In genomic region chr20:51799586-51799985, GRCh38 we compare ENCODE assay signal across 12 cellular contexts. TPM values are rescaled to one million over a fixed set of nuclear protein-coding genes. Genes with fewer than 3 reads are reported as not detected.
DNase-seq lines count a peak whose midpoint lies in the region; ATAC-seq lines count a peak whose summit lies in the region.
"Had no signal": no experiment of that assay in that cellular context is flagged by ENCODE, and none has a peak within 500 bp of the region (broad histone marks: within the 10 kb centered on the region; RNA-seq: fewer than 3 reads in every experiment).

No MANE protein-coding gene starts in this region.

- H3K4me3 ChIP-seq in H7 (ENCODE audit: insufficient read depth, low read depth, low read length) (peak overlapping the region; percentile 97), iPS-11a (ENCODE audit: low read depth, low read length) (peak overlapping the region; percentile 95), neuronal stem cell (ENCODE audit: low read length in 2 of 2) (peak overlapping the region; percentile 91 to 97), aorta (ENCODE audit: low read length in 2 of 2) (no peak overlapping the region)

- H2BK15ac ChIP-seq in neuronal stem cell (ENCODE audit: low read length): no peak overlapping the region

- H3K4me3 Mint-ChIP-seq in T-helper 17 cell: peak overlapping the region; percentile 25

- no peak overlapping the region for H2AK5ac ChIP-seq in neuronal stem cell (ENCODE audit: low read depth, low read length)

- peaks cover 2% of the 10 kb centered on the region for H3K36me3 Mint-ChIP-seq in T-helper 17 cell (ENCODE audit: low read depth)
- H3K36me3 Mint-ChIP-seq: IgD-negative memory B cell had no signal

- peak overlapping the region; percentile 41 for H3K4me2 ChIP-seq in neuronal stem cell (ENCODE audit: insufficient read depth, low read length, poor library complexity, severe bottlenecking)

- H2BK12ac ChIP-seq in neuronal stem cell (ENCODE audit: low read length): no peak overlapping the region

- no peak overlapping the region for H4K8ac ChIP-seq in neuronal stem cell (ENCODE audit: low read depth, low read length)

- H2BK5ac ChIP-seq in neuronal stem cell (ENCODE audit: low read length): no peak overlapping the region

- WGBS in neuronal stem cell (ENCODE audit: extremely low coverage in 2 of 2, insufficient read length in 2 of 2, insufficient replicate concordance in 1 of 2), 2 donors: no CpG with 5 or more reads among the region's 10 CpGs
- WGBS in aorta, 2 donors: 13 to 14% methylated on average over 10 of the region's 10 CpGs

- H3K9me3 ChIP-seq in T-helper 17 cell (ENCODE audit: control insufficient read depth, low read length, poor library complexity, severe bottlenecking) (no peaks in the 10 kb centered on the region), neuronal stem cell (replicated peaks in 1 of 2; ENCODE audit: control insufficient read depth in 2 of 2, insufficient read depth in 1 of 2, low read depth in 1 of 2, low read length in 2 of 2) (no peaks in the 10 kb centered on the region), aorta (ENCODE audit: control insufficient read depth, low read length) (no peaks in the 10 kb centered on the region)

- no peak overlapping the region for H3K27ac Mint-ChIP-seq in T-helper 17 cell
- H3K27ac Mint-ChIP-seq: activated CD8-positive, alpha-beta T cell treated with anti-CD3 and anti-CD28 coated beads for 36 hours; B cell; IgD-negative memory B cell had no signal

- intact Hi-C loops in aorta (cut with DNase I): no loop called here

- H3K27me3 ChIP-seq in H7 (ENCODE audit: control insufficient read depth, insufficient read depth, low read length): no peaks in the 10 kb centered on the region
- no peaks in the 10 kb centered on the region for H3K27me3 ChIP-seq in neuronal stem cell (ENCODE audit: control insufficient read depth in 3 of 3, insufficient read depth in 3 of 3, low read depth in 1 of 3, low read length in 3 of 3)
- H3K27me3 ChIP-seq in aorta (ENCODE audit: control insufficient read depth in 1 of 2, insufficient read depth in 2 of 2, low read length in 1 of 2): no peaks in the 10 kb centered on the region

- peaks cover 17 to 26% of the 10 kb centered on the region in 2 donors for H3K4me1 ChIP-seq in neuronal stem cell (ENCODE audit: control insufficient read depth in 2 of 2, insufficient read depth in 1 of 2, low read depth in 1 of 2, low read length in 2 of 2)
- H3K4me1 ChIP-seq in aorta (ENCODE audit: control insufficient read depth in 1 of 2, insufficient read depth in 2 of 2, low read length in 2 of 2): no peaks in the 10 kb centered on the region
- H3K4me1 ChIP-seq: foreskin keratinocyte had no signal

- H3K36me3 ChIP-seq in H7 (replicated peaks; ENCODE audit: control insufficient read depth, insufficient read depth, low read length) (peaks cover 5% of the 10 kb centered on the region), neuronal stem cell (replicated peaks in 1 of 2; ENCODE audit: control insufficient read depth in 2 of 2, insufficient read depth in 2 of 2, low read length in 2 of 2) (peaks cover 3 to 32% of the 10 kb centered on the region in 2 donors), aorta (ENCODE audit: control insufficient read depth in 1 of 2, insufficient read depth in 2 of 2, low read length in 1 of 2) (no peaks in the 10 kb centered on the region)

- no peak overlapping the region for H3K18ac ChIP-seq in neuronal stem cell (ENCODE audit: low read length)

- no peak for ATAC-seq in T-helper 17 cell
- ATAC-seq in aorta (ENCODE audit: low FRiP score): no peak
- no peak for ATAC-seq in HG03378 (IDR thresholded peaks at IDR 0.05; ENCODE audit: unreplicated experiment)

- H2BK120ac ChIP-seq in neuronal stem cell (ENCODE audit: low read depth, low read length): no peak overlapping the region

- no peak overlapping the region for H3K9ac ChIP-seq in neuronal stem cell (ENCODE audit: low read depth, low read length, poor library complexity)

- H2AFZ ChIP-seq in neuronal stem cell (ENCODE audit: low read length): no peak overlapping the region

- H3K27ac ChIP-seq in neuronal stem cell (replicated peaks; ENCODE audit: low read length): peak overlapping the region; percentile 94
- H3K27ac ChIP-seq in aorta (ENCODE audit: low read depth in 1 of 2, low read length in 2 of 2): no peak overlapping the region
- H3K27ac ChIP-seq: foreskin keratinocyte had no signal

- no peak overlapping the region for H3K4ac ChIP-seq in neuronal stem cell (ENCODE audit: low read length)

- H3K23ac ChIP-seq in neuronal stem cell (ENCODE audit: low read depth, low read length, poor library complexity): no peak overlapping the region

- H3K4me1 Mint-ChIP-seq in T-helper 17 cell: peaks cover 3% of the 10 kb centered on the region

- H3K79me1 ChIP-seq in neuronal stem cell (ENCODE audit: low read depth, low read length): peaks cover 3% of the 10 kb centered on the region

- H3K14ac ChIP-seq in neuronal stem cell (ENCODE audit: low read length): no peak overlapping the region

- DNase-seq in H7 (peak; percentile 51), T-helper 17 cell (no peak), neuronal stem cell (ENCODE audit: low spot score) (peak; percentile 31), aorta (no peak), DMS114 treated with DMSO at 0.1 percent for 48 hours (lab: John Stamatoyannopoulos, UW; ENCODE audit: unreplicated experiment) (no peak), cerebellum (ENCODE audit: low spot score) (no peak)

- peaks cover 67% of the 10 kb centered on the region for H3K27me3 Mint-ChIP-seq in T-helper 17 cell

- H4K91ac ChIP-seq in neuronal stem cell (ENCODE audit: low read depth, low read length, poor library complexity): no peak overlapping the region

RNA-seq across cellular contexts. Expression of gene SALL4, which starts 2.7 kb away (rescaled TPM):
- 127 and 134 TPM in 2 replicates for total RNA-seq in H7 (2014; rRNA removed; shearing (Covaris generic))
- total RNA-seq in T-helper 17 cell (under 1 TPM; 0.16 to 0.32 TPM), aorta (under 1 TPM; 0.12 to 0.19 TPM), cerebellum (2.3 TPM)
- polyA plus RNA-seq in neuronal stem cell (2013, experiment 1 of 2): 109 TPM
- 114 TPM for polyA plus RNA-seq in neuronal stem cell (2013, experiment 2 of 2)
- polyA plus RNA-seq in aorta: under 1 TPM in 1 of 2 donors, not detected in 1; 0.18 TPM
- total RNA-seq: B cell had no signal
- polyA plus RNA-seq: IgD-negative memory B cell had no signal

RNA-seq across cellular contexts. Expression of gene ATP9A, which starts 31.4 kb away (rescaled TPM):
- 1.6 and 2.1 TPM in 2 replicates for total RNA-seq in H7 (2014; rRNA removed; shearing (Covaris generic))
- total RNA-seq in T-helper 17 cell: 1 to 10 TPM in 1 of 2 donors, under 1 TPM in 1; 0.15 to 4.2 TPM
- 8.4 TPM for polyA plus RNA-seq in neuronal stem cell (2013, experiment 1 of 2)
- polyA plus RNA-seq in neuronal stem cell (2013, experiment 2 of 2): 8.9 TPM
- total RNA-seq in aorta: 10 to 100 TPM; 49.0 to 59.8 TPM
- 10 to 100 TPM; 10.6 to 17.4 TPM for polyA plus RNA-seq in aorta
- total RNA-seq in cerebellum: 194 TPM

Comparison
In these comparisons a context has a peak if more than half of its experiments do, and no peak if none do; other contexts are left out.
1. DNase-seq: peak in H7 (single experiment) and neuronal stem cell (single experiment); none in T-helper 17 cell (0 of 3), aorta (0 of 2), DMS114 treated with DMSO at 0.1 percent for 48 hours (single experiment) and cerebellum (single experiment).
2. H3K4me3 ChIP-seq: peak in H7 (single experiment), iPS-11a (single experiment) and neuronal stem cell (2 of 2); none in aorta (0 of 2).
3. RNA of gene SALL4, which starts 2.7 kb away (total RNA-seq): 127 to 134 TPM in H7; 2.3 TPM in cerebellum (single experiment), 0.16 to 0.32 TPM in T-helper 17 cell and 0.12 to 0.19 TPM in aorta; every median in the first group is over 10 times any median in the second.
4. RNA of gene ATP9A, which starts 31.4 kb away (total RNA-seq): 194 TPM in cerebellum (single experiment) and 49.0 to 59.8 TPM in aorta; 0.15 to 4.2 TPM in T-helper 17 cell and 1.6 to 2.1 TPM in H7; every median in the first group is over 4 times any median in the second.